Comparison of ENCODE assay signal across 23 cellular contexts in genomic region chr5:72612810-72613209, GRCh38.
A peak's percentile ranks its signal among the peaks of the same experiment; 100 is the strongest.
DNase-seq lines count a peak whose midpoint lies in the region; ATAC-seq, FAIRE-seq and TF ChIP-seq lines count a peak whose summit lies in the region.
"Had no signal": no experiment of that assay in that cellular context is flagged by ENCODE, and none has a peak within 500 bp of the region (broad histone marks: within the 10 kb centered on the region; RNA-seq: fewer than 3 reads in every experiment).

No MANE protein-coding gene starts in this region.

- DNase-seq in EH (ENCODE audit: low read depth) (peak; percentile 59), LHCN-M2 (ENCODE audit: low read depth) (peak; percentile 72), K562 (ENCODE audit: extremely low read depth in 1 of 4, low spot score in 3 of 4) (no peak), iris pigment epithelial cell (ENCODE audit: low read depth) (peak; percentile 62), NCI-H2107 treated with DMSO at 0.1 percent for 48 hours (lab: John Stamatoyannopoulos, UW; ENCODE audit: unreplicated experiment) (no peak), SW 1271 (lab: John Stamatoyannopoulos, UW) (no peak), NCI-H1092 treated with DMSO at 0.1 percent for 48 hours (lab: John Stamatoyannopoulos, UW) (no peak)
- DNase-seq: 8988T; CD4-positive, CD25-positive, alpha-beta regulatory T cell; DMS153; DND-41; H7; MG63; NCI-H2029; NCI-H446 treated with DMSO at 0.1 percent for 48 hours; NCI-H526; NCI-H82; NK-92 treated with Interleukin-12 subunit alpha and Interleukin-12 subunit beta, amount 100 ng/mL, for 24 hours; SHP77 had no signal

- no peaks in the 10 kb centered on the region for H3K36me3 ChIP-seq in K562 (ENCODE audit: control insufficient read depth, insufficient read depth, low read length)
- H3K36me3 ChIP-seq: BLaER1, MG63 had no signal

- no TSS peak for BruUV-seq in K562 (replicated peaks; lab: Mats Ljungman, UMichigan)

- H3K4me3 ChIP-seq in K562 = no peak overlapping the region
- H3K4me3 ChIP-seq: BLaER1, MG63 had no signal

- WGBS in K562 (ENCODE audit: insufficient coverage, low coverage, missing lambda C conversion rate) = 49% methylated on average over 2 of the region's 2 CpGs

- no peak overlapping the region for H3K4me2 ChIP-seq in K562 (ENCODE audit: insufficient read depth, low read length)
- H3K4me2 ChIP-seq: BLaER1 had no signal

- in situ Hi-C loops in K562 (cut with MboI) = no loop called here

- TF ChIP-seq EP300 in K562 (IDR thresholded peaks at IDR 0.05; ENCODE audit: low read length) = no peak

- FAIRE-seq in K562 (lab: Jason Lieb, UNC) = no peak
- FAIRE-seq: GM19239 had no signal

- H3K79me2 ChIP-seq in K562 (ENCODE audit: control insufficient read depth, insufficient read depth, low read length) = no peaks in the 10 kb centered on the region

- no peak overlapping the region for H3K27ac ChIP-seq in K562 (ENCODE audit: extremely low read depth, low read depth, low read length)
- H3K27ac ChIP-seq: BLaER1, RWPE1 had no signal

- intact Hi-C loops in K562 (cut with micrococcal nuclease) = no loop called here

- no peaks in the 10 kb centered on the region for H3K4me1 ChIP-seq in K562 (replicated peaks in 1 of 2; ENCODE audit: control insufficient read depth in 2 of 2, insufficient read depth in 2 of 2, low read length in 2 of 2)
- H3K4me1 ChIP-seq: BLaER1 had no signal

- POLR2A ChIA-PET in K562 (lab: Yijun Ruan, JAX) = no interaction called here

- H3K9ac ChIP-seq in K562 (ENCODE audit: insufficient read depth in 1 of 2, low read depth in 2 of 2, low read length in 2 of 2) = no peak overlapping the region
- H3K9ac ChIP-seq: BLaER1 had no signal

- no peaks in the 10 kb centered on the region for H3K9me3 ChIP-seq in K562 (replicated peaks; ENCODE audit: control insufficient read depth, insufficient read depth, low read depth, low read length)
- H3K9me3 ChIP-seq: BLaER1, MG63 had no signal

- no peak for ATAC-seq in K562
- no peak for ATAC-seq in GM19328 (IDR thresholded peaks at IDR 0.05; ENCODE audit: unreplicated experiment)

- no peaks in the 10 kb centered on the region for H4K20me1 ChIP-seq in K562 (replicated peaks; ENCODE audit: control insufficient read depth, insufficient read depth, low read length)
- H4K20me1 ChIP-seq: BLaER1 had no signal

- H3K9me1 ChIP-seq in K562 (ENCODE audit: control insufficient read depth, insufficient read depth, low read length) = no peaks in the 10 kb centered on the region

- no peak overlapping the region for H2AFZ ChIP-seq in K562 (ENCODE audit: low read depth, low read length)

- no peak for TF ChIP-seq CTCF in K562 (IDR thresholded peaks at IDR 0.05 in 2 of 3, conservative IDR thresholded peaks at IDR 0.05 in 1 of 3; ENCODE audit: insufficient read depth in 2 of 3, low read depth in 1 of 3, low read length in 3 of 3)

- TF ChIP-seq RAD21 in K562 (CRISPR knock-in tag; conservative IDR thresholded peaks at IDR 0.05 in 1 of 2, IDR thresholded peaks at IDR 0.05 in 1 of 2) = no peak

- CTCF ChIA-PET in K562 (lab: Yijun Ruan, JAX; ENCODE audit: low intra/inter-chr PET ratio) = no interaction called here

- no peaks in the 10 kb centered on the region for H3K27me3 ChIP-seq in K562 (ENCODE audit: control insufficient read depth in 2 of 2, insufficient read depth in 2 of 2, low read length in 2 of 2)
- H3K27me3 ChIP-seq: BLaER1, MG63 had no signal

- no peak for TF ChIP-seq POLR2A in K562 (conservative IDR thresholded peaks at IDR 0.05)

TF ChIP-seq in K562, 482 proteins besides CTCF, POLR2A, EP300 and RAD21:
- TF ChIP-seq BDP1 (IDR thresholded peaks at IDR 0.05; ENCODE audit: insufficient read depth, insufficient read length) (no peak), ZNF316 (IDR thresholded peaks at IDR 0.05) (0 out of 2 replicates have a peak, but pooled peaks have one; percentile 8)
TF ChIP-seq in K562: peak in this region for 1.

Comparison
In these comparisons a context has a peak if more than half of its experiments do, and no peak if none do; other contexts are left out.
1. DNase-seq: peak in EH (single experiment), LHCN-M2 (single experiment) and iris pigment epithelial cell (single experiment); none in K562 (0 of 4), NCI-H2107 treated with DMSO at 0.1 percent for 48 hours (single experiment), SW 1271 (0 of 2) and NCI-H1092 treated with DMSO at 0.1 percent for 48 hours (single experiment).